1 cellular context compared by ENCODE assay signal in genomic region chr1:220786337-220787068, GRCh38.
TF ChIP-seq lines count a peak whose summit lies in the region.

TSS of gene MTARC1 (plus strand) at chr1:220786913. CDS start at chr1:220786945, 32 bp downstream.

TF ChIP-seq in HepG2, 621 proteins besides CTCF, POLR2A, EP300 and RAD21 (continued from another document and continues in another):
- TF ChIP-seq ZNF607 (CRISPR knock-in tag; IDR thresholded peaks at IDR 0.05; ENCODE audit: borderline replicate concordance) (peak; percentile 77; the same call in 1 of the 2 replicates), KDM1A (CRISPR knock-in tag; IDR thresholded peaks at IDR 0.05) (no peak), RAD51 (IDR thresholded peaks at IDR 0.05; ENCODE audit: borderline replicate concordance) (no peak), ZNF143 (CRISPR knock-in tag; IDR thresholded peaks at IDR 0.05) (peak; percentile 20; the same call in 1 of the 2 replicates), ZNF382 (CRISPR knock-in tag; IDR thresholded peaks at IDR 0.05; ENCODE audit: borderline replicate concordance) (no peak), ZNF703 (CRISPR knock-in tag; IDR thresholded peaks at IDR 0.05; ENCODE audit: borderline replicate concordance) (no peak), ARID3A (IDR thresholded peaks at IDR 0.05; ENCODE audit: low read depth, low read length) (no peak), FOXK1 (CRISPR knock-in tag; IDR thresholded peaks at IDR 0.05; ENCODE audit: borderline replicate concordance, low read depth) (no peak), ZNF12 (CRISPR knock-in tag; IDR thresholded peaks at IDR 0.05) (0 out of 2 replicates have a peak, but pooled peaks have one; percentile 10), SRSF1 (optimal IDR thresholded peaks at IDR 0.05; ENCODE audit: low read depth, low read length) (peak; percentile 32), YY1 (IDR thresholded peaks at IDR 0.05; ENCODE audit: insufficient read depth, insufficient replicate concordance, low read depth, low read length) (peak; percentile 77), PHB2 (IDR thresholded peaks at IDR 0.05; ENCODE audit: partially characterized antibody) (no peak), ZNF616 (CRISPR knock-in tag; IDR thresholded peaks at IDR 0.05; ENCODE audit: low read depth) (0 out of 2 replicates have a peak, but pooled peaks have one; percentile 45), PRMT3 (CRISPR knock-in tag; IDR thresholded peaks at IDR 0.05; ENCODE audit: borderline replicate concordance, low read depth) (peak; percentile 61), BRCA1 (CRISPR knock-in tag; IDR thresholded peaks at IDR 0.05) (no peak), KLF12 (CRISPR knock-in tag; IDR thresholded peaks at IDR 0.05; ENCODE audit: borderline replicate concordance) (peak; percentile 70; the same call in 1 of the 2 replicates), GZF1 (CRISPR knock-in tag; IDR thresholded peaks at IDR 0.05) (0 out of 2 replicates have a peak, but pooled peaks have one; percentile 14), MTA3 (CRISPR knock-in tag; IDR thresholded peaks at IDR 0.05) (no peak), SNRNP70 (IDR thresholded peaks at IDR 0.05; ENCODE audit: low read depth, low read length) (no peak), HOXA5 (CRISPR knock-in tag; IDR thresholded peaks at IDR 0.05) (no peak; the same call in 1 of the 2 replicates), RORA (CRISPR knock-in tag; IDR thresholded peaks at IDR 0.05) (no peak), HNF4A (CRISPR knock-in tag; IDR thresholded peaks at IDR 0.05) (peak; percentile 76), POGK (CRISPR knock-in tag; conservative IDR thresholded peaks at IDR 0.05) (peak; percentile 29; the same call in 1 of the 2 replicates), ARID4A (CRISPR knock-in tag; IDR thresholded peaks at IDR 0.05; ENCODE audit: borderline replicate concordance) (peak; percentile 69), ZBTB34 (CRISPR knock-in tag; IDR thresholded peaks at IDR 0.05) (no peak), PAWR (CRISPR knock-in tag; IDR thresholded peaks at IDR 0.05; ENCODE audit: borderline replicate concordance) (no peak; the same call in 1 of the 2 replicates), RFX5 (IDR thresholded peaks at IDR 0.05; ENCODE audit: low read depth, low read length) (no peak; the same call in 1 of the 2 replicates), ZNF609 (CRISPR knock-in tag; IDR thresholded peaks at IDR 0.05; ENCODE audit: borderline replicate concordance) (peak; percentile 61), CENPBD1 (CRISPR knock-in tag; IDR thresholded peaks at IDR 0.05; ENCODE audit: borderline replicate concordance, low read depth) (no peak), HDAC2 (CRISPR knock-in tag; IDR thresholded peaks at IDR 0.05) (peak; percentile 64), ZBTB33 (CRISPR knock-in tag; IDR thresholded peaks at IDR 0.05) (no peak), TBX2 (CRISPR knock-in tag; IDR thresholded peaks at IDR 0.05; ENCODE audit: borderline replicate concordance) (peak; percentile 57; the same call in 1 of the 2 replicates), ZNF281 (CRISPR knock-in tag; IDR thresholded peaks at IDR 0.05; ENCODE audit: borderline replicate concordance) (peak; percentile 90), ZNF891 (CRISPR knock-in tag; IDR thresholded peaks at IDR 0.05) (no peak), ZFP82 (CRISPR knock-in tag; IDR thresholded peaks at IDR 0.05; ENCODE audit: borderline replicate concordance) (no peak)
